1 cellular context compared by ENCODE assay signal in the genomic region with DNA sequence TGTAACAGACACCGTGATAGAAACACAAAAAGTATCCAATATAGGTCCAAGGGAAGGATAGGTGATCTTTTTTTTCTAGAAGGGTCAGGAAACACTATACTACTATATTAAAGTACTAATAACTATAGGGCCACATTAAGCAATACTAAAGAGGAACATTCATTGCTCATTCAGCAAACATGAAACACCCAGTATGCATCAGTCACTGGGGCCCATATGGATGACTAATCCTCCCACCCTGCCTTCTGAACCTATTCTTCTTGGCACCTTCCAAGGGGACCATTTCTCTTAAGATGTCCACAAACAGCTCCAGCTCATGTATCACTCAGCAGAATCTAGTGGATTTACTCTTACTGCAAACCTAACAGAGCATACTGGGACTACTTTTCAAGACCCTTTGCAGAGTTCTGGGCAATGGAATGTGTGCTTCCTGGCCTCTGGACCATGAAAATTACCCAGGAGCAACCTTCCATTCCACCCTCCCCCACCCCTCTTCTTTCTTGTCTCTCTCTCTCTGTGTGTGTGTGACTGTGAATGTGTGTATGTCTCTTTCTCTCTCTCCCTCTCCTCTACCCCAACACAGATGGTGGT.
TF ChIP-seq lines count a peak whose summit lies in the region.

No MANE protein-coding gene starts in this region.

TF ChIP-seq in HCT116, 20 proteins besides CTCF, POLR2A, EP300 and RAD21 (continued from another document):
- TF ChIP-seq, protein P1, sequence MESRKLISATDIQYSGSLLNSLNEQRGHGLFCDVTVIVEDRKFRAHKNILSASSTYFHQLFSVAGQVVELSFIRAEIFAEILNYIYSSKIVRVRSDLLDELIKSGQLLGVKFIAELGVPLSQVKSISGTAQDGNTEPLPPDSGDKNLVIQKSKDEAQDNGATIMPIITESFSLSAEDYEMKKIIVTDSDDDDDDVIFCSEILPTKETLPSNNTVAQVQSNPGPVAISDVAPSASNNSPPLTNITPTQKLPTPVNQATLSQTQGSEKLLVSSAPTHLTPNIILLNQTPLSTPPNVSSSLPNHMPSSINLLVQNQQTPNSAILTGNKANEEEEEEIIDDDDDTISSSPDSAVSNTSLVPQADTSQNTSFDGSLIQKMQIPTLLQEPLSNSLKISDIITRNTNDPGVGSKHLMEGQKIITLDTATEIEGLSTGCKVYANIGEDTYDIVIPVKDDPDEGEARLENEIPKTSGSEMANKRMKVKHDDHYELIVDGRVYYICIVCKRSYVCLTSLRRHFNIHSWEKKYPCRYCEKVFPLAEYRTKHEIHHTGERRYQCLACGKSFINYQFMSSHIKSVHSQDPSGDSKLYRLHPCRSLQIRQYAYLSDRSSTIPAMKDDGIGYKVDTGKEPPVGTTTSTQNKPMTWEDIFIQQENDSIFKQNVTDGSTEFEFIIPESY (IDR thresholded peaks at IDR 0.05; ENCODE audit: extremely low read depth, insufficient replicate concordance, low read length): no peak
